Comparison of ENCODE assay signal across 25 cellular contexts in genomic region chr17:19009970-19010369, GRCh38. TPM values are rescaled to one million over a fixed set of nuclear protein-coding genes. Genes with fewer than 3 reads are reported as not detected.
A peak's percentile ranks its signal among the peaks of the same experiment; 100 is the strongest.
DNase-seq lines count a peak whose midpoint lies in the region; ATAC-seq and TF ChIP-seq lines count a peak whose summit lies in the region.
"Had no signal": no experiment of that assay in that cellular context is flagged by ENCODE, and none has a peak within 500 bp of the region (broad histone marks: within the 10 kb centered on the region; RNA-seq: fewer than 3 reads in every experiment).

No MANE protein-coding gene starts in this region.

- H3K27me3 Mint-ChIP-seq in chondrocyte (ENCODE audit: low read depth) = no peaks in the 10 kb centered on the region
- peaks cover 20% of the 10 kb centered on the region for H3K27me3 Mint-ChIP-seq in neural crest cell (ENCODE audit: low read depth)
- H3K27me3 Mint-ChIP-seq: CD4-positive, CD25-positive, alpha-beta regulatory T cell had no signal

- ATAC-seq in Right ventricle myocardium inferior (no peak), Right ventricle myocardium superior (ENCODE audit: poor library complexity) (no peak), HG02642 (IDR thresholded peaks at IDR 0.05; ENCODE audit: poor library complexity, unreplicated experiment) (no peak), HG03280 (IDR thresholded peaks at IDR 0.05; ENCODE audit: unreplicated experiment) (no peak), HG03378 (IDR thresholded peaks at IDR 0.05; ENCODE audit: unreplicated experiment) (no peak)
- ATAC-seq: SK-N-SH treated with all-trans-retinoic acid at 6 μM for 48 hours had no signal

- H3K9me3 Mint-ChIP-seq in chondrocyte (ENCODE audit: low read depth) (peaks cover 4% of the 10 kb centered on the region), neural crest cell (no peaks in the 10 kb centered on the region)
- H3K9me3 Mint-ChIP-seq: CD4-positive, CD25-positive, alpha-beta regulatory T cell had no signal

- H3K36me3 Mint-ChIP-seq in chondrocyte (ENCODE audit: low read depth) (no peaks in the 10 kb centered on the region), neural crest cell (ENCODE audit: low read depth) (peaks cover 2% of the 10 kb centered on the region)
- H3K36me3 Mint-ChIP-seq: CD4-positive, CD25-positive, alpha-beta regulatory T cell had no signal

- intact Hi-C loops in Right ventricle myocardium inferior (cut with DNase I) = no loop called here
- intact Hi-C loops in Right ventricle myocardium superior (cut with DNase I) = no loop called here

- H3K27ac Mint-ChIP-seq in chondrocyte (ENCODE audit: unreplicated experiment) = no peak overlapping the region
- H3K27ac Mint-ChIP-seq in neural crest cell (ENCODE audit: unreplicated experiment) = peak overlapping the region; percentile 82

- DNase-seq in Right ventricle myocardium inferior (ENCODE audit: missing footprints) (peak; percentile 53), Right ventricle myocardium superior (no peak), chondrocyte (ENCODE audit: low spot score) (peak; percentile 55), neural crest cell (ENCODE audit: low read depth, low spot score) (no peak)
- DNase-seq: 8988T; CD4-positive, CD25-positive, alpha-beta regulatory T cell; GM23248; H7; KBM-7; MM.1S; NCI-H1048; NCI-H1417 treated with DMSO at 0.1 percent for 48 hours; NCI-H1694 treated with DMSO at 0.1 percent for 48 hours; NCI-H2081 treated with DMSO at 0.1 percent for 48 hours; NCI-H2171; NCI-H226; NCI-H510A; NCI-H69; OCI-M1; Peyer's patch had no signal

- H3K4me3 Mint-ChIP-seq in chondrocyte (ENCODE audit: unreplicated experiment) (no peak overlapping the region), neural crest cell (no peak overlapping the region)

- H3K4me1 Mint-ChIP-seq in chondrocyte (ENCODE audit: low read depth) (no peaks in the 10 kb centered on the region), neural crest cell (no peaks in the 10 kb centered on the region)

- TF ChIP-seq CTCF in chondrocyte (IDR thresholded peaks at IDR 0.05) = no peak
- TF ChIP-seq CTCF in neural crest cell (conservative IDR thresholded peaks at IDR 0.05) = no peak

RNA-seq across cellular contexts. Expression of gene FAM83G, which starts 5.4 kb away (rescaled TPM):
- total RNA-seq in Right ventricle myocardium inferior (2.7 TPM), Right ventricle myocardium superior (1.9 TPM), chondrocyte (3.4 to 9.4 TPM (median 8.2 TPM) in 3 replicates), neural crest cell (1.3 and 1.8 TPM in 2 replicates)

RNA-seq across cellular contexts. Expression of gene GRAP, which starts 36.8 kb away (rescaled TPM):
- total RNA-seq in Right ventricle myocardium inferior (2.0 TPM), Right ventricle myocardium superior (2.0 TPM), chondrocyte (0.13 to 0.35 TPM in 2 of 3 replicates, not detected in the other), neural crest cell (2.1 and 2.8 TPM in 2 replicates)
- total RNA-seq: GM23248, LHCN-M2 had no signal

RNA-seq across cellular contexts. Expression of gene SLC5A10, which starts 58.0 kb away (rescaled TPM):
- total RNA-seq in Right ventricle myocardium inferior (not detected), Right ventricle myocardium superior (not detected), chondrocyte (not detected in 3 replicates), neural crest cell (not detected in 2 replicates)
- total RNA-seq: CD4-positive, CD25-positive, alpha-beta regulatory T cell; GM23248; H7; LHCN-M2; Peyer's patch had no signal

Comparison
In these comparisons a context has a peak if more than half of its experiments do, and no peak if none do; other contexts are left out.
1. DNase-seq: peak in Right ventricle myocardium inferior (single experiment) and chondrocyte (single experiment); none in Right ventricle myocardium superior (single experiment) and neural crest cell (single experiment).